ENCODE assay signal across 9 cellular contexts in genomic region chr18:24530630-24531111, GRCh38.
DNase-seq lines count a peak whose midpoint lies in the region; ATAC-seq and TF ChIP-seq lines count a peak whose summit lies in the region.
"Had no signal": no experiment of that assay in that cellular context is flagged by ENCODE, and none has a peak within 500 bp of the region (broad histone marks: within the 10 kb centered on the region; RNA-seq: fewer than 3 reads in every experiment).

No MANE protein-coding gene starts in this region.

- H3K27me3 ChIP-seq in naive thymus-derived CD4-positive, alpha-beta T cell (ENCODE audit: control insufficient read depth in 2 of 2, insufficient read depth in 2 of 2, low read length in 2 of 2), result no peaks in the 10 kb centered on the region
- H3K27me3 ChIP-seq in ascending aorta, result no peaks in the 10 kb centered on the region

- peaks cover 0 to 5% (median 0%) of the 10 kb centered on the region in 5 donors for H3K36me3 Mint-ChIP-seq in naive thymus-derived CD4-positive, alpha-beta T cell
- no peaks in the 10 kb centered on the region for H3K36me3 Mint-ChIP-seq in osteocyte (ENCODE audit: unreplicated experiment)

- H3K27me3 Mint-ChIP-seq in naive thymus-derived CD4-positive, alpha-beta T cell, result peaks cover 7 to 65% (median 57%) of the 10 kb centered on the region in 5 donors
- H3K27me3 Mint-ChIP-seq in osteocyte (ENCODE audit: unreplicated experiment), result peaks cover 14% of the 10 kb centered on the region

- H3K4me3 ChIP-seq in astrocyte of the cerebellum (ENCODE audit: low read depth, low read length) (no peak overlapping the region), ascending aorta (no peak overlapping the region)
- no peak overlapping the region for H3K4me3 ChIP-seq in naive thymus-derived CD4-positive, alpha-beta T cell (ENCODE audit: low read length)

- H3K36me3 ChIP-seq in naive thymus-derived CD4-positive, alpha-beta T cell (ENCODE audit: control insufficient read depth in 2 of 3, insufficient read depth in 3 of 3, low read length in 3 of 3), result no peaks in the 10 kb centered on the region
- H3K36me3 ChIP-seq in ascending aorta, result no peaks in the 10 kb centered on the region

- H3K9me3 Mint-ChIP-seq in naive thymus-derived CD4-positive, alpha-beta T cell, result peaks cover 0 to 10% (median 0%) of the 10 kb centered on the region in 11 donors
- no peaks in the 10 kb centered on the region for H3K9me3 Mint-ChIP-seq in osteocyte (ENCODE audit: unreplicated experiment)

- DNase-seq in DMS153 (lab: John Stamatoyannopoulos, UW), result peak; percentile 74
- DNase-seq in M059J (ENCODE audit: low read depth), result peak; percentile 93
- peak; percentile 5 for DNase-seq in astrocyte of the cerebellum (ENCODE audit: low read depth)
- DNase-seq in naive thymus-derived CD4-positive, alpha-beta T cell, result no peak
- no peak for DNase-seq in midbrain (lab: John Stamatoyannopoulos, UW)
- no peak for DNase-seq in osteocyte (ENCODE audit: extremely low spot score, unreplicated experiment)
- DNase-seq in ascending aorta (ENCODE audit: low spot score in 2 of 2), result no peak

- CTCF ChIA-PET in naive thymus-derived CD4-positive, alpha-beta T cell (lab: Charles Lee), result no interaction called here

- no peak overlapping the region for H3K27ac Mint-ChIP-seq in naive thymus-derived CD4-positive, alpha-beta T cell
- no peak overlapping the region for H3K27ac Mint-ChIP-seq in osteocyte (ENCODE audit: unreplicated experiment)

- TF ChIP-seq CTCF in astrocyte of the cerebellum (IDR thresholded peaks at IDR 0.05; ENCODE audit: low read depth, low read length, missing control alignments) (no peak), osteocyte (IDR thresholded peaks at IDR 0.05) (no peak), ascending aorta (IDR thresholded peaks at IDR 0.05) (no peak)

- H3K4me3 Mint-ChIP-seq in naive thymus-derived CD4-positive, alpha-beta T cell, result no peak overlapping the region
- no peak overlapping the region for H3K4me3 Mint-ChIP-seq in osteocyte (ENCODE audit: unreplicated experiment)

- POLR2A ChIA-PET in naive thymus-derived CD4-positive, alpha-beta T cell (lab: Charles Lee), result no interaction called here

- H3K4me1 Mint-ChIP-seq in naive thymus-derived CD4-positive, alpha-beta T cell, result no peaks in the 10 kb centered on the region
- no peaks in the 10 kb centered on the region for H3K4me1 Mint-ChIP-seq in osteocyte (ENCODE audit: unreplicated experiment)

- in situ Hi-C loops in astrocyte of the cerebellum (cut with HindIII; ENCODE audit: low sequenced_read_pairs), result no loop called here

- H3K27ac ChIP-seq in naive thymus-derived CD4-positive, alpha-beta T cell (ENCODE audit: low read depth, low read length), result no peak overlapping the region
- H3K27ac ChIP-seq in ascending aorta, result no peak overlapping the region

- no peaks in the 10 kb centered on the region for H3K9me3 ChIP-seq in naive thymus-derived CD4-positive, alpha-beta T cell (ENCODE audit: control insufficient read depth in 2 of 3, low read length in 3 of 3)
- no peaks in the 10 kb centered on the region for H3K9me3 ChIP-seq in ascending aorta

- peak; percentile 42 for ATAC-seq in naive thymus-derived CD4-positive, alpha-beta T cell
- ATAC-seq in HG03469 (IDR thresholded peaks at IDR 0.05; ENCODE audit: unreplicated experiment), result no peak
- ATAC-seq: Right ventricle myocardium inferior had no signal

- intact Hi-C loops in naive thymus-derived CD4-positive, alpha-beta T cell (cut with micrococcal nuclease), result no loop called here
- intact Hi-C loops in ascending aorta (cut with DNase I), result no loop called here

- no peaks in the 10 kb centered on the region for H3K4me1 ChIP-seq in naive thymus-derived CD4-positive, alpha-beta T cell (ENCODE audit: control insufficient read depth in 2 of 2, insufficient read depth in 2 of 2, low read length in 2 of 2)
- H3K4me1 ChIP-seq in ascending aorta, result no peaks in the 10 kb centered on the region

Comparison
In these comparisons a context has a peak if more than half of its experiments do, and no peak if none do; other contexts are left out.
1. DNase-seq: peak in DMS153 (single experiment), M059J (single experiment) and astrocyte of the cerebellum (single experiment); none in naive thymus-derived CD4-positive, alpha-beta T cell (0 of 9), midbrain (single experiment), osteocyte (single experiment) and ascending aorta (0 of 2).